21 cellular contexts compared by ENCODE assay signal in genomic region chr11:76808158-76808557, GRCh38. TPM values are rescaled to one million over a fixed set of nuclear protein-coding genes. Genes with fewer than 3 reads are reported as not detected.
DNase-seq lines count a peak whose midpoint lies in the region; ATAC-seq, FAIRE-seq and TF ChIP-seq lines count a peak whose summit lies in the region.
"Had no signal": no experiment of that assay in that cellular context is flagged by ENCODE, and none has a peak within 500 bp of the region (broad histone marks: within the 10 kb centered on the region; RNA-seq: fewer than 3 reads in every experiment).

No MANE protein-coding gene starts in this region.

- no peak for TF ChIP-seq CTCF in K562 (IDR thresholded peaks at IDR 0.05 in 2 of 3, conservative IDR thresholded peaks at IDR 0.05 in 1 of 3; ENCODE audit: insufficient read depth in 2 of 3, low read depth in 1 of 3, low read length in 3 of 3)
- no peak for TF ChIP-seq CTCF in lung (IDR thresholded peaks at IDR 0.05; ENCODE audit: control extremely low read depth, extremely low read depth)

- no peaks in the 10 kb centered on the region for H3K9me3 Mint-ChIP-seq in stimulated activated effector memory CD8-positive, alpha-beta T cell treated with anti-CD3 and anti-CD28 coated beads, Interleukin-12 subunit alpha, Interleukin-12 subunit beta, amount 100 ng/mL, for 72 hours
- H3K9me3 Mint-ChIP-seq: CD8-positive, alpha-beta T cell; natural killer cell; stimulated activated naive B cell treated with anti-CD40 and anti-IgM and Interleukin-4, amounts not matched to agents 10 μg/mL and 1 μg/mL and 100 μg/mL, for 72 hours; T-cell had no signal

- intact Hi-C loops in K562 (cut with micrococcal nuclease), result loop anchor here (5.0 kb wide), 1 partner anchor 239 kb away; no protein-coding TSS in a partner anchor

- H3K9ac ChIP-seq in K562 (ENCODE audit: insufficient read depth in 1 of 2, low read depth in 2 of 2, low read length in 2 of 2), result peak overlapping the region in 1 of 2 experiments; percentile 31; a peak in 1 of 4 replicates
- H3K9ac ChIP-seq: KMS-11 had no signal

- H4K20me1 ChIP-seq in K562 (replicated peaks; ENCODE audit: control insufficient read depth, insufficient read depth, low read length), result no peaks in the 10 kb centered on the region

- H3K4me3 ChIP-seq in K562, result no peak overlapping the region
- H3K4me3 ChIP-seq in lung, result no peak overlapping the region
- H3K4me3 ChIP-seq: gastroesophageal sphincter, ovary, SJSA1 had no signal

- H3K79me2 ChIP-seq in K562 (ENCODE audit: control insufficient read depth, insufficient read depth, low read length), result no peaks in the 10 kb centered on the region

- no peak for TF ChIP-seq RAD21 in K562 (CRISPR knock-in tag; conservative IDR thresholded peaks at IDR 0.05 in 1 of 2, IDR thresholded peaks at IDR 0.05 in 1 of 2)

- FAIRE-seq in K562 (lab: Jason Lieb, UNC), result no peak
- FAIRE-seq: astrocyte had no signal

- no TSS peak for BruUV-seq in K562 (replicated peaks; lab: Mats Ljungman, UMichigan)

- H3K9me3 ChIP-seq in K562 (replicated peaks; ENCODE audit: control insufficient read depth, insufficient read depth, low read depth, low read length) (no peaks in the 10 kb centered on the region), lung (ENCODE audit: control insufficient read depth in 2 of 2, insufficient read depth in 1 of 2, low read length in 1 of 2) (no peaks in the 10 kb centered on the region)
- H3K9me3 ChIP-seq: gastroesophageal sphincter, ovary, SJSA1 had no signal

- H3K4me1 ChIP-seq in K562 (replicated peaks in 1 of 2; ENCODE audit: control insufficient read depth in 2 of 2, insufficient read depth in 2 of 2, low read length in 2 of 2) (peaks cover 10 to 20% of the 10 kb centered on the region in 2 experiments; a peak in 4 of 5 replicates), lung (ENCODE audit: control insufficient read depth in 2 of 2, insufficient read depth in 2 of 2, low read length in 2 of 2) (peaks cover 0 to 14% of the 10 kb centered on the region in 2 donors)

- DNase-seq in NCI-H2227 (lab: John Stamatoyannopoulos, UW; ENCODE audit: unreplicated experiment) (peak; percentile 9), NCI-H2227 treated with DMSO at 0.1 percent for 48 hours (lab: John Stamatoyannopoulos, UW) (no peak), K562 (ENCODE audit: extremely low read depth in 1 of 4, low spot score in 3 of 4) (no peak), lung (ENCODE audit: low spot score) (peak; percentile 20), DMS79 (lab: John Stamatoyannopoulos, UW) (no peak)
- no peak for DNase-seq in stimulated activated effector memory CD8-positive, alpha-beta T cell treated with anti-CD3 and anti-CD28 coated beads, Interleukin-12 subunit alpha, Interleukin-12 subunit beta, amount 100 ng/mL, for 72 hours (ENCODE audit: low spot score in 2 of 2)
- no peak for DNase-seq in stimulated activated CD4-positive, alpha-beta T cell treated with anti-CD3 and anti-CD28 coated beads, Interleukin-2, amount 100 ng/mL, for 48 hours
- DNase-seq: NCI-H1436 treated with DMSO at 0.1 percent for 48 hours had no signal

- no peaks in the 10 kb centered on the region for H3K36me3 Mint-ChIP-seq in stimulated activated effector memory CD8-positive, alpha-beta T cell treated with anti-CD3 and anti-CD28 coated beads, Interleukin-12 subunit alpha, Interleukin-12 subunit beta, amount 100 ng/mL, for 72 hours
- H3K36me3 Mint-ChIP-seq: CD8-positive, alpha-beta T cell; natural killer cell; stimulated activated naive B cell treated with anti-CD40 and anti-IgM and Interleukin-4, amounts not matched to agents 10 μg/mL and 1 μg/mL and 100 μg/mL, for 72 hours; T-cell had no signal

- POLR2A ChIA-PET in K562 (lab: Yijun Ruan, JAX), result interaction anchor here (0.7 to 1.4 kb wide), 4 partner anchors 10 to 30 kb away, joined by 3 read pairs; no protein-coding TSS in a partner anchor

- peak overlapping the region; percentile 13 for H3K27ac Mint-ChIP-seq in stimulated activated effector memory CD8-positive, alpha-beta T cell treated with anti-CD3 and anti-CD28 coated beads, Interleukin-12 subunit alpha, Interleukin-12 subunit beta, amount 100 ng/mL, for 72 hours
- H3K27ac Mint-ChIP-seq: CD8-positive, alpha-beta T cell; natural killer cell; stimulated activated naive B cell treated with anti-CD40 and anti-IgM and Interleukin-4, amounts not matched to agents 10 μg/mL and 1 μg/mL and 100 μg/mL, for 72 hours; T-cell; WTC11 had no signal

- peak overlapping the region; percentile 98; the same call in 1 of the 2 replicates for H2AFZ ChIP-seq in K562 (ENCODE audit: low read depth, low read length)

- TF ChIP-seq EP300 in K562 (IDR thresholded peaks at IDR 0.05; ENCODE audit: low read length), result no peak

- TF ChIP-seq POLR2A in K562 (conservative IDR thresholded peaks at IDR 0.05), result no peak

- H3K4me3 Mint-ChIP-seq in stimulated activated effector memory CD8-positive, alpha-beta T cell treated with anti-CD3 and anti-CD28 coated beads, Interleukin-12 subunit alpha, Interleukin-12 subunit beta, amount 100 ng/mL, for 72 hours, result no peak overlapping the region
- H3K4me3 Mint-ChIP-seq: activated naive CD8-positive, alpha-beta T cell; CD8-positive, alpha-beta T cell; natural killer cell; stimulated activated naive B cell treated with anti-CD40 and anti-IgM and Interleukin-4, amounts not matched to agents 10 μg/mL and 1 μg/mL and 100 μg/mL, for 72 hours; T-cell; WTC11 had no signal

- H3K4me1 Mint-ChIP-seq in stimulated activated effector memory CD8-positive, alpha-beta T cell treated with anti-CD3 and anti-CD28 coated beads, Interleukin-12 subunit alpha, Interleukin-12 subunit beta, amount 100 ng/mL, for 72 hours, result peaks cover 50% of the 10 kb centered on the region

- in situ Hi-C loops in K562 (cut with MboI), result no loop called here

- H3K27ac ChIP-seq in K562 (ENCODE audit: extremely low read depth, low read depth, low read length) (no peak overlapping the region), lung (ENCODE audit: low read depth in 1 of 2, low read length in 1 of 2) (no peak overlapping the region)
- H3K27ac ChIP-seq: KMS-11, ovary, SJSA1 had no signal

- H3K36me3 ChIP-seq in K562 (ENCODE audit: control insufficient read depth, insufficient read depth, low read length), result no peaks in the 10 kb centered on the region
- no peaks in the 10 kb centered on the region for H3K36me3 ChIP-seq in lung (ENCODE audit: control insufficient read depth in 2 of 2, insufficient read depth in 2 of 2, low read length in 2 of 2)
- H3K36me3 ChIP-seq: gastroesophageal sphincter, ovary, SJSA1 had no signal

- 68% methylated on average over 4 of the region's 12 CpGs for WGBS in K562 (ENCODE audit: insufficient coverage, low coverage, missing lambda C conversion rate)
- 94 to 95% methylated on average over 12 of the region's 12 CpGs for WGBS in lung, 2 donors

- CTCF ChIA-PET in K562 (lab: Yijun Ruan, JAX; ENCODE audit: low intra/inter-chr PET ratio), result interaction anchor here (0.5 to 5.9 kb wide), 5 partner anchors 10 to 113 kb away, joined by 3 to 54 read pairs (median 3); no protein-coding TSS in a partner anchor

- H3K4me2 ChIP-seq in K562 (ENCODE audit: insufficient read depth, low read length), result no peak overlapping the region
- H3K4me2 ChIP-seq: KMS-11 had no signal

- H3K27me3 ChIP-seq in K562 (ENCODE audit: control insufficient read depth in 2 of 2, insufficient read depth in 2 of 2, low read length in 2 of 2) (no peaks in the 10 kb centered on the region), lung (ENCODE audit: control insufficient read depth, insufficient read depth) (no peaks in the 10 kb centered on the region)
- H3K27me3 ChIP-seq: ovary, SJSA1 had no signal

- ATAC-seq in K562 (no peak), lung (ENCODE audit: insufficient read depth, low FRiP score) (no peak), GM21825 (IDR thresholded peaks at IDR 0.05; ENCODE audit: unreplicated experiment) (no peak)
- no peak for ATAC-seq in stimulated activated effector memory CD8-positive, alpha-beta T cell treated with anti-CD3 and anti-CD28 coated beads, Interleukin-12 subunit alpha, Interleukin-12 subunit beta, amount 100 ng/mL, for 72 hours

- no peaks in the 10 kb centered on the region for H3K9me1 ChIP-seq in K562 (ENCODE audit: control insufficient read depth, insufficient read depth, low read length)

RNA-seq across cellular contexts. Expression of gene TSKU, which starts 25.0 kb away (rescaled TPM):
- total RNA-seq in K562 (2011; cell fraction: chromatin; rRNA removed; ENCODE audit: low replicate concordance), result 11.1 and 28.4 TPM in 2 replicates
- 25.8 and 29.7 TPM in 2 replicates for total RNA-seq in K562 (2011; cell fraction: nucleolus; rRNA removed)
- total RNA-seq in K562 (2011; cell fraction: nucleoplasm; rRNA removed), result 21.8 and 26.4 TPM in 2 replicates
- total RNA-seq in K562 (2014; rRNA removed), result 8.4 and 14.1 TPM in 2 replicates
- total RNA-seq in K562 (2014; rRNA removed; fragmentation: Illumina TruSeq; extraction: Trizol), result 3.3 and 4.2 TPM in 2 replicates
- 6.6 and 6.8 TPM in 2 replicates for total RNA-seq in K562 (2015; rRNA removed; fragmentation: Illumina TruSeq; extraction: Trizol)
- total RNA-seq in K562 (2021), result 11.9 and 14.1 TPM in 2 replicates
- polyA plus RNA-seq in K562 (2011; rRNA removed), result 10.1 and 13.8 TPM in 2 replicates
- polyA plus RNA-seq in K562 (2011; cell fraction: cytosol; rRNA removed), result 13.9 and 37.3 TPM in 2 replicates
- 7.1 and 14.0 TPM in 2 replicates for polyA plus RNA-seq in K562 (2011; cell fraction: nucleus; rRNA removed)
- polyA plus RNA-seq in K562 (2012), result 11.1 and 12.1 TPM in 2 replicates
- polyA plus RNA-seq in K562 (2014; fragmentation: Illumina TruSeq; extraction: Trizol), result 8.4 and 12.1 TPM in 2 replicates
- 1 to 10 TPM in 1 of 2 experiments, under 1 TPM in 1; 0.60 to 1.0 TPM for polyA plus RNA-seq in K562 (2014; fragmentation: Nextera tagmentation; extraction: Ambion mirVana)
- 9.1 and 12.3 TPM in 2 replicates for polyA plus RNA-seq in K562 (2014; rRNA removed)
- 7.3 and 10.2 TPM in 2 replicates for polyA minus RNA-seq in K562 (2011; rRNA and poly(A)+ RNA removed)
- polyA minus RNA-seq in K562 (2011; cell fraction: cytosol; rRNA and poly(A)+ RNA removed), result 11.4 and 12.7 TPM in 2 replicates
- 12.3 and 13.4 TPM in 2 replicates for polyA minus RNA-seq in K562 (2011; cell fraction: nucleus; rRNA and poly(A)+ RNA removed)
- total RNA-seq in lung, result 10 to 100 TPM; 12.6 to 18.6 TPM
- polyA plus RNA-seq in lung, result 10 to 100 TPM in 1 of 2 donors, 1 to 10 TPM in 1; 3.7 to 10.6 TPM
- total RNA-seq: CD8-positive, alpha-beta T cell; mononuclear cell; natural killer cell had no signal

RNA-seq across cellular contexts. Expression of gene ACER3, which starts 52.6 kb away (rescaled TPM):
- 28.7 and 32.1 TPM in 2 replicates for total RNA-seq in K562 (2011; cell fraction: chromatin; rRNA removed; ENCODE audit: low replicate concordance)
- total RNA-seq in K562 (2011; cell fraction: nucleolus; rRNA removed), result 16.7 and 18.3 TPM in 2 replicates
- total RNA-seq in K562 (2011; cell fraction: nucleoplasm; rRNA removed), result 17.2 and 24.5 TPM in 2 replicates
- total RNA-seq in K562 (2014; rRNA removed) (5.6 and 7.5 TPM in 2 replicates), K562 (2014; rRNA removed; fragmentation: Illumina TruSeq; extraction: Trizol) (9.5 and 13.3 TPM in 2 replicates), K562 (2015; rRNA removed; fragmentation: Illumina TruSeq; extraction: Trizol) (8.6 and 10.3 TPM in 2 replicates), K562 (2021) (10.5 and 13.1 TPM in 2 replicates), lung (10 to 100 TPM; 14.4 to 37.0 TPM)
- polyA plus RNA-seq in K562 (2011; rRNA removed) (18.7 and 23.8 TPM in 2 replicates), K562 (2014; fragmentation: Illumina TruSeq; extraction: Trizol) (8.2 and 11.3 TPM in 2 replicates), K562 (2014; fragmentation: Nextera tagmentation; extraction: Ambion mirVana) (1 to 10 TPM; 2.0 to 3.0 TPM), K562 (2014; rRNA removed) (6.1 and 6.2 TPM in 2 replicates), lung (10 to 100 TPM in 1 of 2 donors, 1 to 10 TPM in 1; 7.9 to 11.1 TPM)
- polyA plus RNA-seq in K562 (2011; cell fraction: cytosol; rRNA removed), result 6.5 and 9.3 TPM in 2 replicates
- 11.8 and 12.2 TPM in 2 replicates for polyA plus RNA-seq in K562 (2011; cell fraction: nucleus; rRNA removed)
- 6.9 and 7.1 TPM in 2 replicates for polyA plus RNA-seq in K562 (2012)
- polyA minus RNA-seq in K562 (2011; rRNA and poly(A)+ RNA removed), result 21.6 and 23.6 TPM in 2 replicates
- 5.0 and 5.7 TPM in 2 replicates for polyA minus RNA-seq in K562 (2011; cell fraction: cytosol; rRNA and poly(A)+ RNA removed)
- polyA minus RNA-seq in K562 (2011; cell fraction: nucleus; rRNA and poly(A)+ RNA removed), result 14.5 and 14.7 TPM in 2 replicates

Comparison
In these comparisons a context has a peak if more than half of its experiments do, and no peak if none do; other contexts are left out.
1. DNase-seq: peak in NCI-H2227 (single experiment) and lung (single experiment); none in NCI-H2227 treated with DMSO at 0.1 percent for 48 hours (single experiment), K562 (0 of 4), stimulated activated effector memory CD8-positive, alpha-beta T cell treated with anti-CD3 and anti-CD28 coated beads, Interleukin-12 subunit alpha, Interleukin-12 subunit beta, amount 100 ng/mL, for 72 hours (0 of 2), stimulated activated CD4-positive, alpha-beta T cell treated with anti-CD3 and anti-CD28 coated beads, Interleukin-2, amount 100 ng/mL, for 48 hours (0 of 2) and DMS79 (single experiment).